In genomic region chr1:23469372-23469982, GRCh38 we compare ENCODE assay signal across 1 cellular context.
TF ChIP-seq lines count a peak whose summit lies in the region.

No MANE protein-coding gene starts in this region.

TF ChIP-seq in K562, 482 proteins besides CTCF, POLR2A, EP300 and RAD21:
- no peak for TF ChIP-seq ZNF436 (CRISPR knock-in tag; IDR thresholded peaks at IDR 0.05)
- no peak for TF ChIP-seq CBFA2T2 (conservative IDR thresholded peaks at IDR 0.05)
- TF ChIP-seq KDM1A (IDR thresholded peaks at IDR 0.05) = 0 out of 4 replicates have a peak, but pooled peaks of 1 of the 2 experiments have one; percentile 36
- TF ChIP-seq BCOR (IDR thresholded peaks at IDR 0.05) = peak; percentile 61
- TF ChIP-seq ZNF280B (CRISPR knock-in tag; IDR thresholded peaks at IDR 0.05) = no peak
- TF ChIP-seq ESRRA (IDR thresholded peaks at IDR 0.05; ENCODE audit: borderline replicate concordance, low read depth) = peak; percentile 92
- peak; percentile 86 for TF ChIP-seq RBM25 (IDR thresholded peaks at IDR 0.05; ENCODE audit: low read depth, low read length, severe bottlenecking)
